1 cellular context compared by ENCODE assay signal in the genomic region with DNA sequence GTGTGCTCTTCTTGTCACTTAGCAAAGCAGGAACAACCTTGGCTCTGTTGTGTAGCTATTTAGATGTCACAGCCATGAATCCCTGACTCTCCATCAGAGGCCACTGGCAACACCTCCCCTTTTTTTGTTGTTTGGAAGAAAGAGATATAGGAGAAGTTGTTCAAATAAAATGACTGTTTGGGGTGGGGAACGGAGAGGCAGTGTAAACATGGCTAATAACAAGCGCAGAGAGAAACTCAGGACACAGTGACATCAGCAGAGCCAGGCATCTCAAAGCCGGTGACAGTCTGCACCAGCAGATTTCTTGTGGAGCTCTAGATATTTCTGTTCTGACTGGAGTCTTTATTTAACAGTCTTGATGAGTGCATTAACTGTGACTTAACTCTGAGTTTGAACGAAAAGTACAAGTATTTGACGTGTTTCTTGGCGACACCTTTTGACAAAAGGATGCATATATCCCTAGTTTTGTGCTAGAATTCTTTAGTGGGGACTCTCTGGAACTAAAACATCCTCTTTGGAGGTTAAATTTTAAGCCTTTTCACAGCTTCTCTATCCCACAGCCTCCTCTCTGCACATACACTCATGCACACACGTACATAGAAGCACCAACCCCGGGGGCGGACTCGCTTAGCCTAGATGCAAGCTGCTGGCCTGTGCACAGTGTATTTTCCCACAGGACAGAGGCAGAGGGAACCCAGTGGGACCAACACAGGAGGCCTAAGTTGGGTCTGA.
A peak's percentile ranks its signal among the peaks of the same experiment; 100 is the strongest.
TF ChIP-seq lines count a peak whose summit lies in the region.

No MANE protein-coding gene starts in this region.

TF ChIP-seq in HepG2, 621 proteins besides CTCF, POLR2A, EP300 and RAD21 (continued from another document):
- TF ChIP-seq, protein P1, sequence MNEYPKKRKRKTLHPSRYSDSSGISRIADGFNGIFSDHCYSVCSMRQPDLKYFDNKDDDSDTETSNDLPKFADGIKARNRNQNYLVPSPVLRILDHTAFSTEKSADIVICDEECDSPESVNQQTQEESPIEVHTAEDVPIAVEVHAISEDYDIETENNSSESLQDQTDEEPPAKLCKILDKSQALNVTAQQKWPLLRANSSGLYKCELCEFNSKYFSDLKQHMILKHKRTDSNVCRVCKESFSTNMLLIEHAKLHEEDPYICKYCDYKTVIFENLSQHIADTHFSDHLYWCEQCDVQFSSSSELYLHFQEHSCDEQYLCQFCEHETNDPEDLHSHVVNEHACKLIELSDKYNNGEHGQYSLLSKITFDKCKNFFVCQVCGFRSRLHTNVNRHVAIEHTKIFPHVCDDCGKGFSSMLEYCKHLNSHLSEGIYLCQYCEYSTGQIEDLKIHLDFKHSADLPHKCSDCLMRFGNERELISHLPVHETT (CRISPR knock-in tag; conservative IDR thresholded peaks at IDR 0.05): no peak
- TF ChIP-seq FOXK2 (IDR thresholded peaks at IDR 0.05) (peak; percentile 77), TAF15 (IDR thresholded peaks at IDR 0.05; ENCODE audit: low read depth, low read length, poor library complexity, severe bottlenecking) (no peak), NFIB (CRISPR knock-in tag; IDR thresholded peaks at IDR 0.05; ENCODE audit: borderline replicate concordance) (no peak), NCOA5 (CRISPR knock-in tag; IDR thresholded peaks at IDR 0.05) (no peak), PLRG1 (conservative IDR thresholded peaks at IDR 0.05) (no peak), KDM2A (CRISPR knock-in tag; IDR thresholded peaks at IDR 0.05; ENCODE audit: borderline replicate concordance, low read depth) (no peak), ZNF496 (CRISPR knock-in tag; IDR thresholded peaks at IDR 0.05; ENCODE audit: insufficient replicate concordance) (no peak), ETV5 (CRISPR knock-in tag; IDR thresholded peaks at IDR 0.05; ENCODE audit: borderline replicate concordance) (no peak), RBM22 (optimal IDR thresholded peaks at IDR 0.05; ENCODE audit: low read length) (no peak), ZNF775 (CRISPR knock-in tag; IDR thresholded peaks at IDR 0.05; ENCODE audit: borderline replicate concordance) (no peak), HNF4A (CRISPR knock-in tag; IDR thresholded peaks at IDR 0.05) (no peak), ZNF660 (CRISPR knock-in tag; IDR thresholded peaks at IDR 0.05; ENCODE audit: borderline replicate concordance, low read depth) (no peak), ZNF207 (IDR thresholded peaks at IDR 0.05; ENCODE audit: borderline replicate concordance) (no peak), ZNF326 (CRISPR knock-in tag; IDR thresholded peaks at IDR 0.05; ENCODE audit: borderline replicate concordance) (no peak), SMAD9 (CRISPR knock-in tag; IDR thresholded peaks at IDR 0.05) (no peak), ZBTB7A (CRISPR knock-in tag; IDR thresholded peaks at IDR 0.05) (no peak), ZNF274 (CRISPR knock-in tag; IDR thresholded peaks at IDR 0.05) (no peak), NFE2L1 (CRISPR knock-in tag; IDR thresholded peaks at IDR 0.05; ENCODE audit: borderline replicate concordance) (no peak), ZNF891 (CRISPR knock-in tag; IDR thresholded peaks at IDR 0.05) (no peak), LCORL (IDR thresholded peaks at IDR 0.05) (no peak), LCORL (CRISPR knock-in tag; IDR thresholded peaks at IDR 0.05) (peak; percentile 28; the same call in 1 of the 2 replicates), FOXJ3 (CRISPR knock-in tag; IDR thresholded peaks at IDR 0.05; ENCODE audit: borderline replicate concordance) (peak; percentile 56; the same call in 1 of the 2 replicates), AGO2 (optimal IDR thresholded peaks at IDR 0.05; ENCODE audit: low read depth, low read length) (no peak), KAT7 (CRISPR knock-in tag; IDR thresholded peaks at IDR 0.05; ENCODE audit: borderline replicate concordance) (0 out of 2 replicates have a peak, but pooled peaks have one; percentile 21), SMARCC2 (IDR thresholded peaks at IDR 0.05) (no peak), ARHGAP35 (CRISPR knock-in tag; IDR thresholded peaks at IDR 0.05; ENCODE audit: borderline replicate concordance) (no peak), CEBPG (CRISPR knock-in tag; IDR thresholded peaks at IDR 0.05) (peak; percentile 44; the same call in 1 of the 2 replicates), HDAC1 (CRISPR knock-in tag; IDR thresholded peaks at IDR 0.05) (no peak), ZNF644 (CRISPR knock-in tag; IDR thresholded peaks at IDR 0.05; ENCODE audit: low read depth) (peak; percentile 28; the same call in 1 of the 2 replicates), GATAD1 (CRISPR knock-in tag; IDR thresholded peaks at IDR 0.05) (no peak), MEIS1 (CRISPR knock-in tag; IDR thresholded peaks at IDR 0.05; ENCODE audit: borderline replicate concordance) (no peak; the same call in 1 of the 2 replicates), ZNF691 (CRISPR knock-in tag; IDR thresholded peaks at IDR 0.05; ENCODE audit: borderline replicate concordance, low read depth) (no peak), SP4 (CRISPR knock-in tag; IDR thresholded peaks at IDR 0.05) (no peak)
- TF ChIP-seq, protein P2, sequence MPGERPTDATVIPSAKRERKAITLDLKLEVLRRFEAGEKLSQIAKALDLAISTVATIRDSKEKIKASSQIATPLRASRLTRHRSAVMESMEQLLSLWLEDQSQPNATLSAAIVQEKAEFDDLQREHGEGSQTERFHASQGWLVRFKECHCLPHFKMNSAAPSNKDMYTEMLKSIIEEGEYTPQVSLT (CRISPR knock-in tag; IDR thresholded peaks at IDR 0.05; ENCODE audit: borderline replicate concordance, low read depth): no peak
- TF ChIP-seq, protein P3, sequence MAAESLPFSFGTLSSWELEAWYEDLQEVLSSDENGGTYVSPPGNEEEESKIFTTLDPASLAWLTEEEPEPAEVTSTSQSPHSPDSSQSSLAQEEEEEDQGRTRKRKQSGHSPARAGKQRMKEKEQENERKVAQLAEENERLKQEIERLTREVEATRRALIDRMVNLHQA (CRISPR knock-in tag; IDR thresholded peaks at IDR 0.05): no peak
- TF ChIP-seq, protein P4, sequence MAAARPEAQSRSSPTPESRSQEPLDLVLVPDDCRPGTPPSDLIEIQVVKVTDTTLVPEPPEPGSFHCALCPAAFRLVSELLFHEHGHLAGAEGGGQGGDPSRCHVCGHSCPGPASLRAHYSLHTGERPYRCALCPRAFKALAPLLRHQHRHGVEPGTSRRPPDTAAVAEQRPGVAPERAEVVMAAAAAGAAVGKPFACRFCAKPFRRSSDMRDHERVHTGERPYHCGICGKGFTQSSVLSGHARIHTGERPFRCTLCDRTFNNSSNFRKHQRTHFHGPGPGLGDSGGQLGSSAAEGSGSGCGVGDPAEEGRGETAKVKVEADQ (CRISPR knock-in tag; IDR thresholded peaks at IDR 0.05; ENCODE audit: borderline replicate concordance): no peak
